In the genomic region with DNA sequence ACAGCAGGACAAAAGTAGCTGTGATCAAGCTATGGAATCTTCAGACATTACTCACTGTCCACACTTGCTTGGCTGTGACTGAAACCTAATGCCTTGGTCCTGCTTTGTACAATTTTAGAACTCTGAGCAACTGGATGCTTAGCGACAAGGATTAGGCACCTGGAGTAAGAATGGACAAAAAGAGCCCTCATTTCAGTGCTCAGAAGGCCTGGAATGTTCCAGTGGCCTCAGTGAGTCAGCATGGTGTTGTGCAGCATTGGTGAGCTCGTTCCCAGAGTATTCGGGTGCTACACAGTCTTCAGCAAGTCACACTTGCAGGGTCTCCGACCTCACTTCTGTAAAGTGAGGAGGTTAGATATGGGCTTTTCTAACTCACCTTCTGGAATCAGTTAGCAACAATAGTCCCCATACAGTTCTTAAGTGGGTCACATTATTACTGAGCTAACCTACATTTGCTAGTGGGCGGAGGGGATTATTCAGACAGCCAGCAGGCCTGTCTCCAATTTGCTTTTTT, we compare ENCODE assay signal across 12 cellular contexts.
DNase-seq lines count a peak whose midpoint lies in the region; TF ChIP-seq lines count a peak whose summit lies in the region.
"Had no signal": no experiment of that assay in that cellular context is flagged by ENCODE, and none has a peak within 500 bp of the region (broad histone marks: within the 10 kb centered on the region; RNA-seq: fewer than 3 reads in every experiment).

No MANE protein-coding gene starts in this region.

- H3K4me3 ChIP-seq in MG63 (no peak overlapping the region), choroid plexus epithelial cell (ENCODE audit: low read depth, low read length) (no peak overlapping the region)

- H3K27me3 Mint-ChIP-seq in activated T-helper 2 cell treated with anti-CD3 and anti-CD28 coated beads, Interferon-gamma antibody, Interleukin-2, Interleukin-4, amounts not matched to agents 10 μg/mL and 5 μg/mL and 100 μg/mL, durations not matched to agents 14 hours and 24 hours and 36 hours (ENCODE audit: low read depth) = peaks cover 6% of the 10 kb centered on the region
- H3K27me3 Mint-ChIP-seq: activated B cell treated with CpG ODN at 0.5 μM for 24 hours had no signal

- no peak overlapping the region for H3K4me3 Mint-ChIP-seq in activated T-helper 2 cell treated with anti-CD3 and anti-CD28 coated beads, Interferon-gamma antibody, Interleukin-2, Interleukin-4, amounts not matched to agents 10 μg/mL and 5 μg/mL and 100 μg/mL, durations not matched to agents 14 hours and 24 hours and 36 hours (ENCODE audit: low read depth)
- H3K4me3 Mint-ChIP-seq: activated B cell treated with CpG ODN at 0.5 μM for 24 hours had no signal

- no peaks in the 10 kb centered on the region for H3K36me3 ChIP-seq in MG63

- intact Hi-C loops in activated T-helper 2 cell treated with anti-CD3 and anti-CD28 coated beads, Interferon-gamma antibody, Interleukin-2, Interleukin-4, amounts not matched to agents 10 μg/mL and 5 μg/mL and 100 μg/mL, durations not matched to agents 14 hours and 24 hours and 36 hours (cut with micrococcal nuclease) = no loop called here

- peak; percentile 50 for DNase-seq in AG20443 (ENCODE audit: low spot score)
- DNase-seq in MG63 = peak; percentile 13
- peak; percentile 62 for DNase-seq in choroid plexus epithelial cell (ENCODE audit: low read depth)
- DNase-seq in left kidney (ENCODE audit: low read depth, low spot score) = peak; percentile 22
- no peak for DNase-seq in NCI-H187 (lab: John Stamatoyannopoulos, UW)
- DNase-seq in activated T-helper 2 cell treated with anti-CD3 and anti-CD28 coated beads, Interferon-gamma antibody, Interleukin-2, Interleukin-4, amounts not matched to agents 10 μg/mL and 5 μg/mL and 100 μg/mL, durations not matched to agents 14 hours and 24 hours and 36 hours (ENCODE audit: low spot score) = no peak
- no peak for DNase-seq in NOMO-1 treated with dmso at 0.1 percent for 144 hours (lab: John Stamatoyannopoulos, UW; ENCODE audit: unreplicated experiment)
- no peak for DNase-seq in DMS 273 (lab: John Stamatoyannopoulos, UW; ENCODE audit: unreplicated experiment)
- DNase-seq: activated B cell treated with CpG ODN at 0.5 μM for 24 hours; NCI-H524 treated with DMSO at 0.1 percent for 48 hours; SIG-M5; stimulated activated CD4-positive, alpha-beta T cell treated with anti-CD3 and anti-CD28 coated beads, Interleukin-15, amount 100 ng/mL, for 24 hours had no signal

- no peaks in the 10 kb centered on the region for H3K27me3 ChIP-seq in MG63

- H3K36me3 Mint-ChIP-seq in activated T-helper 2 cell treated with anti-CD3 and anti-CD28 coated beads, Interferon-gamma antibody, Interleukin-2, Interleukin-4, amounts not matched to agents 10 μg/mL and 5 μg/mL and 100 μg/mL, durations not matched to agents 14 hours and 24 hours and 36 hours (ENCODE audit: low read depth) = peaks cover 12% of the 10 kb centered on the region

- TF ChIP-seq CTCF in choroid plexus epithelial cell (conservative IDR thresholded peaks at IDR 0.05; ENCODE audit: low read depth, low read length) = no peak

- H3K9me3 Mint-ChIP-seq in activated T-helper 2 cell treated with anti-CD3 and anti-CD28 coated beads, Interferon-gamma antibody, Interleukin-2, Interleukin-4, amounts not matched to agents 10 μg/mL and 5 μg/mL and 100 μg/mL, durations not matched to agents 14 hours and 24 hours and 36 hours = peaks cover 30% of the 10 kb centered on the region

- peaks cover 10% of the 10 kb centered on the region for H3K9me3 ChIP-seq in MG63

- peaks cover 14% of the 10 kb centered on the region for H3K4me1 Mint-ChIP-seq in activated T-helper 2 cell treated with anti-CD3 and anti-CD28 coated beads, Interferon-gamma antibody, Interleukin-2, Interleukin-4, amounts not matched to agents 10 μg/mL and 5 μg/mL and 100 μg/mL, durations not matched to agents 14 hours and 24 hours and 36 hours (ENCODE audit: low read depth)

- H3K27ac Mint-ChIP-seq in activated T-helper 2 cell treated with anti-CD3 and anti-CD28 coated beads, Interferon-gamma antibody, Interleukin-2, Interleukin-4, amounts not matched to agents 10 μg/mL and 5 μg/mL and 100 μg/mL, durations not matched to agents 14 hours and 24 hours and 36 hours = no peak overlapping the region
- H3K27ac Mint-ChIP-seq: activated B cell treated with CpG ODN at 0.5 μM for 24 hours had no signal

Comparison
In these comparisons a context has a peak if more than half of its experiments do, and no peak if none do; other contexts are left out.
1. DNase-seq: peak in AG20443 (single experiment), MG63 (single experiment), choroid plexus epithelial cell (single experiment) and left kidney (single experiment); none in NCI-H187 (0 of 2), activated T-helper 2 cell treated with anti-CD3 and anti-CD28 coated beads, Interferon-gamma antibody, Interleukin-2, Interleukin-4, amounts not matched to agents 10 μg/mL and 5 μg/mL and 100 μg/mL, durations not matched to agents 14 hours and 24 hours and 36 hours (single experiment), NOMO-1 treated with dmso at 0.1 percent for 144 hours (single experiment) and DMS 273 (single experiment).